In genomic region chr2:218322756-218323525, GRCh38 we compare ENCODE assay signal across 8 cellular contexts. TPM values are rescaled to one million over a fixed set of nuclear protein-coding genes. Genes with fewer than 3 reads are reported as not detected.
DNase-seq lines count a peak whose midpoint lies in the region; ATAC-seq and TF ChIP-seq lines count a peak whose summit lies in the region.

No MANE protein-coding gene starts in this region.

- H3K79me2 ChIP-seq in OCI-LY7 (ENCODE audit: insufficient read depth, low read depth, low read length): peaks cover 24% of the 10 kb centered on the region; the same call in 1 of the 2 replicates

- intact Hi-C loops in OCI-LY7 (cut with micrococcal nuclease; ENCODE audit: unreplicated experiment): no loop called here

- H3K4me1 Mint-ChIP-seq in activated T-cell treated with anti-CD3 and anti-CD28 coated beads, Interleukin-2, amount 50 U/mL, for 72 hours (ENCODE audit: low read depth): peaks cover 42% of the 10 kb centered on the region
- peaks cover 35 to 75% (median 67%) of the 10 kb centered on the region in 4 donors for H3K4me1 Mint-ChIP-seq in naive thymus-derived CD8-positive, alpha-beta T cell

- CTCF ChIA-PET in OCI-LY7 (lab: Charles Lee; ENCODE audit: unreplicated experiment): interaction anchor here (1.2 kb wide), 1 partner anchor 36 kb away, joined by 3 read pairs; no protein-coding TSS in a partner anchor

- BruUV-seq in OCI-LY7 (replicated peaks; lab: Mats Ljungman, UMichigan): no TSS peak

- H3K4me3 Mint-ChIP-seq in activated T-cell treated with anti-CD3 and anti-CD28 coated beads, Interleukin-2, amount 50 U/mL, for 72 hours: peak overlapping the region; percentile 80 to 93
- peak overlapping the region; percentile 78 to 91 (median 86) for H3K4me3 Mint-ChIP-seq in naive thymus-derived CD8-positive, alpha-beta T cell

- H3K36me3 Mint-ChIP-seq in activated T-cell treated with anti-CD3 and anti-CD28 coated beads, Interleukin-2, amount 50 U/mL, for 72 hours (ENCODE audit: insufficient read depth in 2 of 2): no peaks in the 10 kb centered on the region
- H3K36me3 Mint-ChIP-seq in naive thymus-derived CD8-positive, alpha-beta T cell: peaks cover 0 to 3% (median 0%) of the 10 kb centered on the region in 3 donors

- DNase-seq in COR-L47 (lab: John Stamatoyannopoulos, UW) (peak; percentile 72), HT1080 (ENCODE audit: low read depth) (peak; percentile 69), OCI-LY7 (ENCODE audit: low spot score) (peak; percentile 78), fibroblast of mammary gland (ENCODE audit: low read depth) (peak; percentile 64)
- peak; percentile 51 to 59 for DNase-seq in activated T-cell treated with anti-CD3 and anti-CD28 coated beads, Interleukin-2, amount 50 U/mL, for 72 hours
- peak; percentile 23 to 76 (median 56) for DNase-seq in naive thymus-derived CD8-positive, alpha-beta T cell
- DNase-seq in stimulated activated naive CD8-positive, alpha-beta T cell treated with anti-CD3 and anti-CD28 coated beads, Interleukin-15, Interleukin-2, amounts not matched to agents 100 U/mL and 50 U/mL, for 24 hours: peak; percentile 57

- peaks cover 8% of the 10 kb centered on the region for H3K27me3 Mint-ChIP-seq in activated T-cell treated with anti-CD3 and anti-CD28 coated beads, Interleukin-2, amount 50 U/mL, for 72 hours (ENCODE audit: low read depth)
- H3K27me3 Mint-ChIP-seq in naive thymus-derived CD8-positive, alpha-beta T cell: no peaks in the 10 kb centered on the region

- POLR2A ChIA-PET in OCI-LY7 (lab: Charles Lee): interaction anchor here (0.6 to 4.2 kb wide), 7 partner anchors 10 to 48 kb away, joined by 3 to 28 read pairs (median 4); no protein-coding TSS in a partner anchor
- POLR2A ChIA-PET in naive thymus-derived CD8-positive, alpha-beta T cell (lab: Charles Lee): interaction anchor here (0.5 to 1.8 kb wide), 9 partner anchors 9 to 855 kb away, joined by 3 to 8 read pairs (median 4); partner anchors contain the start of genes AAMP and PNKD

- TF ChIP-seq CTCF in OCI-LY7 (conservative IDR thresholded peaks at IDR 0.05; ENCODE audit: low read length) (no peak), fibroblast of mammary gland (conservative IDR thresholded peaks at IDR 0.05; ENCODE audit: control insufficient read depth, insufficient read depth, low read depth, low read length) (no peak)

- H3K4me1 ChIP-seq in OCI-LY7 (ENCODE audit: insufficient read depth, low read length, poor library complexity, severe bottlenecking): peaks cover 74% of the 10 kb centered on the region

- no peaks in the 10 kb centered on the region for H4K20me1 ChIP-seq in OCI-LY7 (ENCODE audit: insufficient read depth, low read length)

- peak; percentile 63 for ATAC-seq in GM21360 (IDR thresholded peaks at IDR 0.05; ENCODE audit: unreplicated experiment)
- peak; percentile 80 to 81 for ATAC-seq in activated T-cell treated with anti-CD3 and anti-CD28 coated beads, Interleukin-2, amount 50 U/mL, for 72 hours (replicated peaks in 1 of 2)
- peak; percentile 78 to 86 for ATAC-seq in naive thymus-derived CD8-positive, alpha-beta T cell
- peak; percentile 67 for ATAC-seq in stimulated activated naive CD8-positive, alpha-beta T cell treated with anti-CD3 and anti-CD28 coated beads, Interleukin-15, Interleukin-2, amounts not matched to agents 100 U/mL and 50 U/mL, for 24 hours

- peak overlapping the region; percentile 59 for H3K27ac ChIP-seq in OCI-LY7 (ENCODE audit: low read depth, low read length, poor library complexity, severe bottlenecking)

- no peak overlapping the region for H3K27ac Mint-ChIP-seq in activated T-cell treated with anti-CD3 and anti-CD28 coated beads, Interleukin-2, amount 50 U/mL, for 72 hours
- peak overlapping the region; percentile 70 to 92 (median 90) for H3K27ac Mint-ChIP-seq in naive thymus-derived CD8-positive, alpha-beta T cell

- peak overlapping the region; percentile 81 for H3K4me2 ChIP-seq in OCI-LY7 (ENCODE audit: low read length)

- H3K9me3 Mint-ChIP-seq in activated T-cell treated with anti-CD3 and anti-CD28 coated beads, Interleukin-2, amount 50 U/mL, for 72 hours: no peaks in the 10 kb centered on the region
- H3K9me3 Mint-ChIP-seq in naive thymus-derived CD8-positive, alpha-beta T cell: no peaks in the 10 kb centered on the region

- H3K9me2 ChIP-seq in OCI-LY7 (ENCODE audit: insufficient read depth, low read length): no peaks in the 10 kb centered on the region

- peak overlapping the region; percentile 76 for H3K4me3 ChIP-seq in OCI-LY7 (ENCODE audit: low read depth, low read length, poor library complexity, severe bottlenecking)
- H3K4me3 ChIP-seq in fibroblast of mammary gland (ENCODE audit: control insufficient read depth, low read depth, low read length): peak overlapping the region; percentile 50

- no peaks in the 10 kb centered on the region for H3K9me3 ChIP-seq in OCI-LY7 (ENCODE audit: low read length)

- H2AFZ ChIP-seq in OCI-LY7 (ENCODE audit: low read length): peak overlapping the region; percentile 38; the same call in 1 of the 2 replicates

- H3K36me3 ChIP-seq in OCI-LY7 (ENCODE audit: insufficient read depth, low read length): no peaks in the 10 kb centered on the region

RNA-seq across cellular contexts. Expression of gene TMBIM1, which starts 30.6 kb away (rescaled TPM):
- total RNA-seq in HT1080 (2014; rRNA removed; shearing (Covaris generic)): 78.7 and 93.7 TPM in 2 replicates
- polyA plus RNA-seq in HT1080 (2015; cell fraction: cytosol; rRNA removed): 92.2 and 95.5 TPM in 2 replicates
- 75.0 and 75.4 TPM in 2 replicates for polyA plus RNA-seq in HT1080 (2015; cell fraction: nucleus; rRNA removed)
- total RNA-seq in OCI-LY7 (2014; rRNA removed; shearing (Covaris generic)): 18.9 and 30.3 TPM in 2 replicates
- total RNA-seq in OCI-LY7 (2022): 26.9 and 27.6 TPM in 2 replicates
- total RNA-seq in activated T-cell treated with anti-CD3 and anti-CD28 coated beads, Interleukin-2, amount 50 U/mL, for 72 hours: 10 to 100 TPM; 64.5 to 75.1 TPM
- total RNA-seq in naive thymus-derived CD8-positive, alpha-beta T cell: 100 to 1,000 TPM in 1 of 2 experiments, 10 to 100 TPM in 1; 95.1 to 100 TPM
- 100 to 1,000 TPM in 1 of 3 donors, 10 to 100 TPM in 2; 75.8 to 114 (median 80.3) TPM for polyA plus RNA-seq in naive thymus-derived CD8-positive, alpha-beta T cell

RNA-seq across cellular contexts. Expression of gene CATIP, which starts 33.7 kb away (rescaled TPM):
- total RNA-seq in HT1080 (2014; rRNA removed; shearing (Covaris generic)): not detected in 2 replicates
- not detected in 2 replicates for polyA plus RNA-seq in HT1080 (2015; cell fraction: cytosol; rRNA removed)
- polyA plus RNA-seq in HT1080 (2015; cell fraction: nucleus; rRNA removed): not detected in 2 replicates
- total RNA-seq in OCI-LY7 (2014; rRNA removed; shearing (Covaris generic)): not detected in 2 replicates
- total RNA-seq in OCI-LY7 (2022): not detected in 2 replicates
- not detected for total RNA-seq in activated T-cell treated with anti-CD3 and anti-CD28 coated beads, Interleukin-2, amount 50 U/mL, for 72 hours
- not detected for total RNA-seq in naive thymus-derived CD8-positive, alpha-beta T cell
- polyA plus RNA-seq in naive thymus-derived CD8-positive, alpha-beta T cell: not detected

RNA-seq across cellular contexts. Expression of gene PNKD, which starts 52.6 kb away (rescaled TPM):
- total RNA-seq in HT1080 (2014; rRNA removed; shearing (Covaris generic)): 41.6 and 42.2 TPM in 2 replicates
- 28.0 and 35.4 TPM in 2 replicates for polyA plus RNA-seq in HT1080 (2015; cell fraction: cytosol; rRNA removed)
- 16.6 and 18.6 TPM in 2 replicates for polyA plus RNA-seq in HT1080 (2015; cell fraction: nucleus; rRNA removed)
- total RNA-seq in OCI-LY7 (2014; rRNA removed; shearing (Covaris generic)): 65.9 and 66.3 TPM in 2 replicates
- 62.2 and 74.5 TPM in 2 replicates for total RNA-seq in OCI-LY7 (2022)
- total RNA-seq in activated T-cell treated with anti-CD3 and anti-CD28 coated beads, Interleukin-2, amount 50 U/mL, for 72 hours: 10 to 100 TPM; 14.7 to 17.7 TPM
- total RNA-seq in naive thymus-derived CD8-positive, alpha-beta T cell: 10 to 100 TPM; 33.6 to 40.5 TPM
- polyA plus RNA-seq in naive thymus-derived CD8-positive, alpha-beta T cell: 100 to 1,000 TPM; 108 to 119 (median 109) TPM

RNA-seq across cellular contexts. Expression of gene AAMP, which starts 53.0 kb away (rescaled TPM):
- 226 and 244 TPM in 2 replicates for total RNA-seq in HT1080 (2014; rRNA removed; shearing (Covaris generic))
- 213 and 235 TPM in 2 replicates for polyA plus RNA-seq in HT1080 (2015; cell fraction: cytosol; rRNA removed)
- polyA plus RNA-seq in HT1080 (2015; cell fraction: nucleus; rRNA removed): 163 and 207 TPM in 2 replicates
- total RNA-seq in OCI-LY7 (2014; rRNA removed; shearing (Covaris generic)): 97.0 and 136 TPM in 2 replicates
- 59.7 and 68.7 TPM in 2 replicates for total RNA-seq in OCI-LY7 (2022)
- 10 to 100 TPM; 51.7 to 63.0 TPM for total RNA-seq in activated T-cell treated with anti-CD3 and anti-CD28 coated beads, Interleukin-2, amount 50 U/mL, for 72 hours
- 10 to 100 TPM; 57.0 to 61.6 TPM for total RNA-seq in naive thymus-derived CD8-positive, alpha-beta T cell
- polyA plus RNA-seq in naive thymus-derived CD8-positive, alpha-beta T cell: 10 to 100 TPM; 77.0 to 93.6 (median 89.7) TPM

RNA-seq across cellular contexts. Expression of gene SLC11A1, which starts 59.1 kb away (rescaled TPM):
- 0.03 and 0.08 TPM in 2 replicates for total RNA-seq in HT1080 (2014; rRNA removed; shearing (Covaris generic))
- polyA plus RNA-seq in HT1080 (2015; cell fraction: cytosol; rRNA removed): 0.12 and 0.16 TPM in 2 replicates
- 0.02 and 0.14 TPM in 2 replicates for polyA plus RNA-seq in HT1080 (2015; cell fraction: nucleus; rRNA removed)
- total RNA-seq in OCI-LY7 (2014; rRNA removed; shearing (Covaris generic)): 0.31 and 0.57 TPM in 2 replicates
- total RNA-seq in OCI-LY7 (2022): 0.59 and 0.78 TPM in 2 replicates
- total RNA-seq in activated T-cell treated with anti-CD3 and anti-CD28 coated beads, Interleukin-2, amount 50 U/mL, for 72 hours: under 1 TPM in 1 of 2 donors, not detected in 1; 0.19 TPM
- 1 to 10 TPM in 1 of 2 experiments, under 1 TPM in 1; 0.47 to 1.2 TPM for total RNA-seq in naive thymus-derived CD8-positive, alpha-beta T cell
- under 1 TPM; 0.27 to 0.90 (median 0.73) TPM for polyA plus RNA-seq in naive thymus-derived CD8-positive, alpha-beta T cell

Comparison
In these comparisons a context has a peak if more than half of its experiments do, and no peak if none do; other contexts are left out.
1. Peak in every context shown above with its lines: DNase-seq, ATAC-seq, H3K4me3 ChIP-seq and H3K27ac ChIP-seq.